In genomic region chr9:35729101-35729500, GRCh38 we compare ENCODE assay signal across 9 cellular contexts. TPM values are rescaled to one million over a fixed set of nuclear protein-coding genes. Genes with fewer than 3 reads are reported as not detected.
DNase-seq lines count a peak whose midpoint lies in the region; TF ChIP-seq lines count a peak whose summit lies in the region.
"Had no signal": no experiment of that assay in that cellular context is flagged by ENCODE, and none has a peak within 500 bp of the region (broad histone marks: within the 10 kb centered on the region; RNA-seq: fewer than 3 reads in every experiment).

No MANE protein-coding gene starts in this region.

- CTCF ChIA-PET in Calu3 (lab: Charles Lee) = no interaction called here

- H3K9me3 Mint-ChIP-seq in Calu3 (ENCODE audit: low read depth, unreplicated experiment) = no peaks in the 10 kb centered on the region
- H3K9me3 Mint-ChIP-seq: WTC11 had no signal

- H3K27ac ChIP-seq in HUES6 (ENCODE audit: low read depth, low read length) (no peak overlapping the region), layer of hippocampus (ENCODE audit: low read depth, low read length) (peak overlapping the region; percentile 42), subcutaneous abdominal adipose tissue (ENCODE audit: low read depth, low read length) (peak overlapping the region; percentile 96)

- H3K27me3 Mint-ChIP-seq in Calu3 (ENCODE audit: unreplicated experiment) = no peaks in the 10 kb centered on the region

- H3K9me3 ChIP-seq in HUES6 (ENCODE audit: control insufficient read depth, insufficient read depth, low read depth, low read length) (no peaks in the 10 kb centered on the region), subcutaneous abdominal adipose tissue (ENCODE audit: control insufficient read depth in 5 of 5, low read length in 5 of 5) (no peaks in the 10 kb centered on the region)

- in situ Hi-C loops in astrocyte of the cerebellum (cut with HindIII; ENCODE audit: low sequenced_read_pairs) = loop anchor here (5.0 kb wide), 1 partner anchor 37 kb away; no protein-coding TSS in a partner anchor

- peaks cover 16% of the 10 kb centered on the region for H3K36me3 ChIP-seq in HUES6 (ENCODE audit: control insufficient read depth, insufficient read depth, low read length)
- peaks cover 9 to 21% (median 16%) of the 10 kb centered on the region in 5 donors for H3K36me3 ChIP-seq in subcutaneous abdominal adipose tissue (ENCODE audit: control insufficient read depth in 5 of 5, insufficient read depth in 5 of 5, low read length in 5 of 5)

- no peak overlapping the region for H3K27ac Mint-ChIP-seq in Calu3 (ENCODE audit: unreplicated experiment)
- H3K27ac Mint-ChIP-seq: WTC11 had no signal

- no TSS peak for BruUV-seq in Calu3 (replicated peaks; lab: Mats Ljungman, UMichigan)

- no peak overlapping the region for H3K4me3 Mint-ChIP-seq in Calu3 (ENCODE audit: low read depth, unreplicated experiment)
- H3K4me3 Mint-ChIP-seq: WTC11 had no signal

- intact Hi-C loops in Calu3 (cut with micrococcal nuclease; ENCODE audit: unreplicated experiment) = no loop called here

- H3K4me1 Mint-ChIP-seq in Calu3 (ENCODE audit: low read depth, unreplicated experiment) = no peaks in the 10 kb centered on the region

- H3K4me3 ChIP-seq in HUES6 (ENCODE audit: low read depth, low read length) (peak overlapping the region; percentile 91; the same call in 1 of the 2 replicates), astrocyte of the cerebellum (ENCODE audit: low read depth, low read length) (peak overlapping the region; percentile 88), subcutaneous abdominal adipose tissue (ENCODE audit: low read depth in 1 of 5, low read length in 5 of 5) (peak overlapping the region; percentile 72 to 92 (median 88))

- H3K9ac ChIP-seq in HUES6 (ENCODE audit: low read length) (peak overlapping the region; percentile 53), subcutaneous abdominal adipose tissue (ENCODE audit: low read length in 5 of 5) (peak overlapping the region in 4 of 5 donors; percentile 31 to 90 (median 53))

- peaks cover 39% of the 10 kb centered on the region for H3K36me3 Mint-ChIP-seq in Calu3 (ENCODE audit: insufficient read depth, unreplicated experiment)

- H3K27me3 ChIP-seq in HUES6 (ENCODE audit: control insufficient read depth, insufficient read depth, low read length) (no peaks in the 10 kb centered on the region), layer of hippocampus (ENCODE audit: control insufficient read depth, insufficient read depth, low read length) (no peaks in the 10 kb centered on the region), subcutaneous abdominal adipose tissue (ENCODE audit: control insufficient read depth in 5 of 5, insufficient read depth in 4 of 5, low read length in 5 of 5) (no peaks in the 10 kb centered on the region)

- DNase-seq in astrocyte of the cerebellum (ENCODE audit: low read depth) (no peak), Calu3 (no peak), HPDE6-E6E7 (ENCODE audit: extremely low spot score) (no peak), NCI-H1694 (lab: John Stamatoyannopoulos, UW) (no peak), SK-N-DZ (ENCODE audit: low spot score) (no peak)

- peaks cover 55% of the 10 kb centered on the region for H3K4me1 ChIP-seq in HUES6 (ENCODE audit: control insufficient read depth, insufficient read depth, low read length)
- H3K4me1 ChIP-seq in subcutaneous abdominal adipose tissue (ENCODE audit: control insufficient read depth in 5 of 5, insufficient read depth in 5 of 5, low read length in 5 of 5) = peaks cover 38 to 79% (median 78%) of the 10 kb centered on the region in 5 donors

- TF ChIP-seq CTCF in astrocyte of the cerebellum (IDR thresholded peaks at IDR 0.05; ENCODE audit: low read depth, low read length, missing control alignments) = no peak
- no peak for TF ChIP-seq CTCF in Calu3 (IDR thresholded peaks at IDR 0.05; ENCODE audit: unreplicated experiment)

RNA-seq across cellular contexts. Expression of gene TLN1, which starts 2.9 kb away (rescaled TPM):
- 91.1 and 98.7 TPM in 2 replicates for total RNA-seq in Calu3 (2022)
- polyA plus RNA-seq in SK-N-DZ (2014; cell fraction: cytosol; rRNA removed) = 43.1 and 44.7 TPM in 2 replicates
- polyA plus RNA-seq in SK-N-DZ (2014; cell fraction: nucleus; rRNA removed) = 48.0 and 63.3 TPM in 2 replicates

RNA-seq across cellular contexts. Expression of gene CREB3, which starts 3.4 kb away (rescaled TPM):
- 26.5 and 29.4 TPM in 2 replicates for total RNA-seq in Calu3 (2022)
- polyA plus RNA-seq in SK-N-DZ (2014; cell fraction: cytosol; rRNA removed) = 45.0 and 48.4 TPM in 2 replicates
- polyA plus RNA-seq in SK-N-DZ (2014; cell fraction: nucleus; rRNA removed) = 28.7 and 30.2 TPM in 2 replicates

RNA-seq across cellular contexts. Expression of gene GBA2, which starts 19.9 kb away (rescaled TPM):
- total RNA-seq in Calu3 (2022) = 62.4 and 62.7 TPM in 2 replicates
- polyA plus RNA-seq in SK-N-DZ (2014; cell fraction: cytosol; rRNA removed) = 53.5 and 62.8 TPM in 2 replicates
- 357 and 473 TPM in 2 replicates for polyA plus RNA-seq in SK-N-DZ (2014; cell fraction: nucleus; rRNA removed)

RNA-seq across cellular contexts. Expression of gene RGP1, which starts 20.0 kb away (rescaled TPM):
- total RNA-seq in Calu3 (2022) = 26.6 and 31.6 TPM in 2 replicates
- polyA plus RNA-seq in SK-N-DZ (2014; cell fraction: cytosol; rRNA removed) = 11.0 and 12.5 TPM in 2 replicates
- 14.0 and 18.3 TPM in 2 replicates for polyA plus RNA-seq in SK-N-DZ (2014; cell fraction: nucleus; rRNA removed)

RNA-seq across cellular contexts. Expression of gene MSMP, which starts 25.0 kb away (rescaled TPM):
- not detected in 2 replicates for total RNA-seq in Calu3 (2022)
- not detected in 2 replicates for polyA plus RNA-seq in SK-N-DZ (2014; cell fraction: cytosol; rRNA removed)
- polyA plus RNA-seq in SK-N-DZ (2014; cell fraction: nucleus; rRNA removed) = not detected in 2 replicates
